In genomic region chr17:65154770-65155589, GRCh38 we compare ENCODE assay signal across 8 cellular contexts. TPM values are rescaled to one million over a fixed set of nuclear protein-coding genes. Genes with fewer than 3 reads are reported as not detected.
A peak's percentile ranks its signal among the peaks of the same experiment; 100 is the strongest.
DNase-seq lines count a peak whose midpoint lies in the region; ATAC-seq and TF ChIP-seq lines count a peak whose summit lies in the region.

No MANE protein-coding gene starts in this region.

- peak; percentile 28 for DNase-seq in AG08395 (ENCODE audit: low spot score)
- peak; percentile 50 for DNase-seq in GM19238 (ENCODE audit: insufficient read length, low spot score)
- DNase-seq in SK-N-SH: no peak
- no peak for DNase-seq in natural killer cell treated with Interleukin-12 subunit alpha and Interleukin-12 subunit beta and Interleukin-15 and Interleukin-18, amount 100 ng/mL, for 72 hours (ENCODE audit: low spot score)
- no peak for DNase-seq in stomach
- DNase-seq in NCI-H187 (lab: John Stamatoyannopoulos, UW): no peak
- no peak for DNase-seq in mesendoderm

- no peak overlapping the region for H3K4me2 ChIP-seq in SK-N-SH
- H3K4me2 ChIP-seq in mesendoderm (ENCODE audit: low read length): no peak overlapping the region

- no peak overlapping the region for H2BK15ac ChIP-seq in mesendoderm (replicated peaks; ENCODE audit: low read depth)

- no peak overlapping the region for H3K4ac ChIP-seq in mesendoderm (ENCODE audit: low read depth, low read length)

- H3K27me3 ChIP-seq in SK-N-SH (ENCODE audit: insufficient read depth): no peaks in the 10 kb centered on the region; the same call in 1 of the 2 replicates
- H3K27me3 ChIP-seq in stomach: no peaks in the 10 kb centered on the region
- H3K27me3 ChIP-seq in mesendoderm (ENCODE audit: insufficient read depth, low read length, poor library complexity): no peaks in the 10 kb centered on the region

- H3K36me3 Mint-ChIP-seq in natural killer cell treated with Interleukin-12 subunit alpha and Interleukin-12 subunit beta and Interleukin-15 and Interleukin-18, amount 100 ng/mL, for 72 hours: peaks cover 7% of the 10 kb centered on the region

- H3K79me2 ChIP-seq in SK-N-SH (ENCODE audit: insufficient read depth) (no peaks in the 10 kb centered on the region), mesendoderm (ENCODE audit: control insufficient read depth, insufficient read depth, low read length) (no peaks in the 10 kb centered on the region)

- no peak overlapping the region for H2AK5ac ChIP-seq in mesendoderm (ENCODE audit: low read length)

- H3K4me3 ChIP-seq in SK-N-SH (ENCODE audit: low read depth in 2 of 2, low read length in 1 of 2) (no peak overlapping the region), stomach (no peak overlapping the region), mesendoderm (ENCODE audit: low read length) (no peak overlapping the region)

- H3K9me2 ChIP-seq in SK-N-SH: no peaks in the 10 kb centered on the region

- no peak overlapping the region for H3K18ac ChIP-seq in mesendoderm (ENCODE audit: low read length)

- no peaks in the 10 kb centered on the region for H3K9me3 ChIP-seq in SK-N-SH
- H3K9me3 ChIP-seq in stomach: no peaks in the 10 kb centered on the region

- intact Hi-C loops in stomach (cut with DNase I; ENCODE audit: low total_unique reads): no loop called here

- POLR2A ChIA-PET in SK-N-SH (lab: Yijun Ruan, JAX): no interaction called here

- H3K9me3 Mint-ChIP-seq in natural killer cell treated with Interleukin-12 subunit alpha and Interleukin-12 subunit beta and Interleukin-15 and Interleukin-18, amount 100 ng/mL, for 72 hours: no peaks in the 10 kb centered on the region

- H4K20me1 ChIP-seq in SK-N-SH (ENCODE audit: insufficient read depth): no peaks in the 10 kb centered on the region

- H3K4me1 ChIP-seq in SK-N-SH (ENCODE audit: control insufficient read depth in 1 of 2, insufficient read depth in 2 of 2, low read depth in 1 of 2, low read length in 1 of 2): peaks cover 0 to 10% of the 10 kb centered on the region in 2 experiments; a peak in 1 of 4 replicates
- peaks cover 0 to 6% (median 0%) of the 10 kb centered on the region in 4 donors for H3K4me1 ChIP-seq in stomach
- no peaks in the 10 kb centered on the region for H3K4me1 ChIP-seq in mesendoderm (ENCODE audit: control insufficient read depth, low read depth, low read length)

- TF ChIP-seq POLR2A in stomach (IDR thresholded peaks at IDR 0.05): no peak

- TF ChIP-seq CTCF in SK-N-SH (IDR thresholded peaks at IDR 0.05) (no peak), stomach (IDR thresholded peaks at IDR 0.05) (no peak)

- H3K36me3 ChIP-seq in SK-N-SH (replicated peaks in 1 of 2; ENCODE audit: control insufficient read depth in 1 of 2, insufficient read depth in 2 of 2, low read length in 1 of 2) (no peaks in the 10 kb centered on the region), stomach (no peaks in the 10 kb centered on the region), mesendoderm (ENCODE audit: control insufficient read depth, insufficient read depth, low read length) (no peaks in the 10 kb centered on the region)

- H3K56ac ChIP-seq in mesendoderm (ENCODE audit: low read length): no peak overlapping the region

- H3K9ac ChIP-seq in SK-N-SH (no peak overlapping the region), mesendoderm (ENCODE audit: low read length) (no peak overlapping the region)

- H2BK5ac ChIP-seq in mesendoderm (ENCODE audit: low read length): no peak overlapping the region

- no peak overlapping the region for H2BK120ac ChIP-seq in mesendoderm (ENCODE audit: low read depth, low read length)

- peak; percentile 73 for ATAC-seq in HG03139 (IDR thresholded peaks at IDR 0.05; ENCODE audit: unreplicated experiment)
- ATAC-seq in natural killer cell treated with Interleukin-12 subunit alpha and Interleukin-12 subunit beta and Interleukin-15 and Interleukin-18, amount 100 ng/mL, for 72 hours: peak; percentile 91

- no peak overlapping the region for H2AFZ ChIP-seq in SK-N-SH (ENCODE audit: low read depth)

- H3K23ac ChIP-seq in mesendoderm (ENCODE audit: low read length): no peak overlapping the region

- H4K5ac ChIP-seq in mesendoderm (ENCODE audit: low read length): no peak overlapping the region

- H3K4me1 Mint-ChIP-seq in natural killer cell treated with Interleukin-12 subunit alpha and Interleukin-12 subunit beta and Interleukin-15 and Interleukin-18, amount 100 ng/mL, for 72 hours (ENCODE audit: low read depth in 2 of 2): peaks cover 16 to 34% of the 10 kb centered on the region in 2 donors

- CTCF ChIA-PET in SK-N-SH (lab: Yijun Ruan, JAX): interaction anchor here (0.8 to 10.7 kb wide), 10 partner anchors 9 to 236 kb away, joined by 3 to 79 read pairs (median 4); partner anchors contain the start of genes LRRC37A3 and RGS9

- TF ChIP-seq EP300 in SK-N-SH (IDR thresholded peaks at IDR 0.05; ENCODE audit: borderline replicate concordance in 1 of 2, low read depth in 1 of 2, low read length in 1 of 2): no peak
- no peak for TF ChIP-seq EP300 in stomach (IDR thresholded peaks at IDR 0.05)

- H3K27ac ChIP-seq in SK-N-SH (ENCODE audit: low read depth in 2 of 2, low read length in 1 of 2) (no peak overlapping the region), stomach (no peak overlapping the region), mesendoderm (ENCODE audit: low read depth, low read length) (no peak overlapping the region)

- no peaks in the 10 kb centered on the region for H3K27me3 Mint-ChIP-seq in natural killer cell treated with Interleukin-12 subunit alpha and Interleukin-12 subunit beta and Interleukin-15 and Interleukin-18, amount 100 ng/mL, for 72 hours

- no peaks in the 10 kb centered on the region for H3K79me1 ChIP-seq in mesendoderm (ENCODE audit: low read length)

- peak overlapping the region; percentile 54 for H3K4me3 Mint-ChIP-seq in natural killer cell treated with Interleukin-12 subunit alpha and Interleukin-12 subunit beta and Interleukin-15 and Interleukin-18, amount 100 ng/mL, for 72 hours

- H3K27ac Mint-ChIP-seq in natural killer cell treated with Interleukin-12 subunit alpha and Interleukin-12 subunit beta and Interleukin-15 and Interleukin-18, amount 100 ng/mL, for 72 hours: peak overlapping the region; percentile 55 to 78

- H3F3A ChIP-seq in SK-N-SH (replicated peaks; ENCODE audit: insufficient read depth): no peaks in the 10 kb centered on the region

- TF ChIP-seq RAD21 in SK-N-SH (IDR thresholded peaks at IDR 0.05; ENCODE audit: low read length): no peak

- WGBS in SK-N-SH (ENCODE audit: low lambda C conversion rate): 84% methylated on average over 4 of the region's 4 CpGs
- WGBS in stomach, 5 donors: 51 to 68% (median 58%) methylated on average over 4 of the region's 4 CpGs
- WGBS in mesendoderm (ENCODE audit: extremely low coverage, insufficient coverage, low lambda C conversion rate): no CpG with 5 or more reads among the region's 4 CpGs

- H4K8ac ChIP-seq in mesendoderm (ENCODE audit: low read depth, low read length): no peak overlapping the region

TF ChIP-seq in SK-N-SH, 30 proteins besides CTCF, POLR2A, EP300 and RAD21 (continues in another document):
- no peak for TF ChIP-seq YY1 (IDR thresholded peaks at IDR 0.05; ENCODE audit: low read depth)
- no peak for TF ChIP-seq REST (IDR thresholded peaks at IDR 0.05; ENCODE audit: low read depth, low read length)
- TF ChIP-seq, protein P1, sequence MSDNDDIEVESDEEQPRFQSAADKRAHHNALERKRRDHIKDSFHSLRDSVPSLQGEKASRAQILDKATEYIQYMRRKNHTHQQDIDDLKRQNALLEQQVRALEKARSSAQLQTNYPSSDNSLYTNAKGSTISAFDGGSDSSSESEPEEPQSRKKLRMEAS (IDR thresholded peaks at IDR 0.05; ENCODE audit: low read depth): no peak
- TF ChIP-seq RFX5 (IDR thresholded peaks at IDR 0.05; ENCODE audit: low read length): no peak
- TF ChIP-seq MEF2A (IDR thresholded peaks at IDR 0.05; ENCODE audit: borderline replicate concordance, low read depth): no peak
- peak; percentile 29 for TF ChIP-seq JUND (IDR thresholded peaks at IDR 0.05)
- no peak for TF ChIP-seq GATA2 (CRISPR knock-in tag; IDR thresholded peaks at IDR 0.05)
- TF ChIP-seq ELF1 (IDR thresholded peaks at IDR 0.05): no peak
- no peak for TF ChIP-seq FOXJ3 (CRISPR knock-in tag; IDR thresholded peaks at IDR 0.05)
- TF ChIP-seq POLR2AphosphoS5 (IDR thresholded peaks at IDR 0.05; ENCODE audit: low read depth, low read length): no peak
- TF ChIP-seq SIN3A (IDR thresholded peaks at IDR 0.05; ENCODE audit: borderline replicate concordance, low read depth, low read length): no peak
- no peak for TF ChIP-seq RXRA (IDR thresholded peaks at IDR 0.05; ENCODE audit: borderline replicate concordance, low read depth)
- no peak for TF ChIP-seq NFIC (IDR thresholded peaks at IDR 0.05; ENCODE audit: borderline replicate concordance)

RNA-seq across cellular contexts. Expression of gene RGS9, which starts 17.8 kb away (rescaled TPM):
- polyA plus RNA-seq in SK-N-SH (2012; rRNA removed): 1.3 and 1.4 TPM in 2 replicates
- polyA plus RNA-seq in SK-N-SH (2012; cell fraction: cytosol; rRNA removed): 1.6 and 1.9 TPM in 2 replicates
- polyA plus RNA-seq in SK-N-SH (2012; cell fraction: nucleus; rRNA removed): 0.79 and 0.94 TPM in 2 replicates
- total RNA-seq in natural killer cell treated with Interleukin-12 subunit alpha and Interleukin-12 subunit beta and Interleukin-15 and Interleukin-18, amount 100 ng/mL, for 72 hours: 10 to 100 TPM; 14.1 to 16.2 TPM
- total RNA-seq in stomach: 10 to 100 TPM in 3 of 5 donors, 1 to 10 TPM in 2; 1.2 to 16.1 (median 13.4) TPM
- polyA plus RNA-seq in stomach: 1 to 10 TPM; 3.1 to 9.0 (median 4.5) TPM
- polyA plus RNA-seq in mesendoderm (2013, experiment 1 of 2): 14.6 TPM
- 13.9 TPM for polyA plus RNA-seq in mesendoderm (2013, experiment 2 of 2)

Comparison
In these comparisons a context has a peak if more than half of its experiments do, and no peak if none do; other contexts are left out.
1. DNase-seq: peak in AG08395 (single experiment) and GM19238 (single experiment); none in SK-N-SH (single experiment), natural killer cell treated with Interleukin-12 subunit alpha and Interleukin-12 subunit beta and Interleukin-15 and Interleukin-18, amount 100 ng/mL, for 72 hours (single experiment), stomach (single experiment), NCI-H187 (0 of 2) and mesendoderm (single experiment).